In genomic region chr2:143950675-143951074, GRCh38 we compare ENCODE assay signal across 26 cellular contexts.
A peak's percentile ranks its signal among the peaks of the same experiment; 100 is the strongest.
DNase-seq lines count a peak whose midpoint lies in the region; ATAC-seq, FAIRE-seq and TF ChIP-seq lines count a peak whose summit lies in the region.
"Had no signal": no experiment of that assay in that cellular context is flagged by ENCODE, and none has a peak within 500 bp of the region (broad histone marks: within the 10 kb centered on the region; RNA-seq: fewer than 3 reads in every experiment).

No MANE protein-coding gene starts in this region.

- peak overlapping the region; percentile 44 for H3K27ac ChIP-seq in upper lobe of right lung
- H3K27ac ChIP-seq: 22Rv1, GM23248, HL-60, KMS-11 had no signal

- no peak for ATAC-seq in upper lobe of right lung
- ATAC-seq: CD8-positive, alpha-beta T cell; Panc1; SK-N-SH treated with all-trans-retinoic acid at 6 μM for 48 hours; T-cell had no signal

- H3K4me1 ChIP-seq in upper lobe of right lung, result no peaks in the 10 kb centered on the region

- no peaks in the 10 kb centered on the region for H3K9me3 ChIP-seq in upper lobe of right lung

- intact Hi-C loops in upper lobe of right lung (cut with DNase I), result no loop called here

- no peak for TF ChIP-seq CTCF in upper lobe of right lung (IDR thresholded peaks at IDR 0.05)

- FAIRE-seq in islet of Langerhans (lab: Jason Lieb, UNC), result peak; percentile 81

- H3K27me3 ChIP-seq in upper lobe of right lung, result no peaks in the 10 kb centered on the region

- DNase-seq in DMS53 (lab: John Stamatoyannopoulos, UW), result peak; percentile 18
- no peak for DNase-seq in DMS53 treated with DMSO at 0.1 percent for 48 hours (lab: John Stamatoyannopoulos, UW; ENCODE audit: unreplicated experiment)
- DNase-seq in NCI-H69 (lab: John Stamatoyannopoulos, UW), result peak; percentile 18
- DNase-seq in upper lobe of right lung, result no peak
- no peak for DNase-seq in mesenteric fat pad (ENCODE audit: low spot score)
- DNase-seq in stimulated activated naive CD4-positive, alpha-beta T cell (lab: John Stamatoyannopoulos, UW), result no peak
- no peak for DNase-seq in dedifferentiated amniotic fluid mesenchymal stem cell (ENCODE audit: extremely low spot score)
- DNase-seq: C1 segment of cervical spinal cord; Calu3; CD8-positive, alpha-beta T cell; DMS153; EL; GF-D8; GM23248; H9; NCI-H1694; NCI-H2081; NCI-H2171 treated with DMSO at 0.1 percent for 48 hours; NCI-H526 treated with DMSO at 0.1 percent for 48 hours; T-cell had no signal

- H3K36me3 ChIP-seq in upper lobe of right lung, result no peaks in the 10 kb centered on the region

- no peak overlapping the region for H3K4me3 ChIP-seq in upper lobe of right lung
- H3K4me3 ChIP-seq: GM23248 had no signal

Comparison
In these comparisons a context has a peak if more than half of its experiments do, and no peak if none do; other contexts are left out.
1. DNase-seq: peak in DMS53 (single experiment) and NCI-H69 (single experiment); none in DMS53 treated with DMSO at 0.1 percent for 48 hours (single experiment), upper lobe of right lung (single experiment), mesenteric fat pad (single experiment), stimulated activated naive CD4-positive, alpha-beta T cell (0 of 6) and dedifferentiated amniotic fluid mesenchymal stem cell (single experiment).